In the genomic region with DNA sequence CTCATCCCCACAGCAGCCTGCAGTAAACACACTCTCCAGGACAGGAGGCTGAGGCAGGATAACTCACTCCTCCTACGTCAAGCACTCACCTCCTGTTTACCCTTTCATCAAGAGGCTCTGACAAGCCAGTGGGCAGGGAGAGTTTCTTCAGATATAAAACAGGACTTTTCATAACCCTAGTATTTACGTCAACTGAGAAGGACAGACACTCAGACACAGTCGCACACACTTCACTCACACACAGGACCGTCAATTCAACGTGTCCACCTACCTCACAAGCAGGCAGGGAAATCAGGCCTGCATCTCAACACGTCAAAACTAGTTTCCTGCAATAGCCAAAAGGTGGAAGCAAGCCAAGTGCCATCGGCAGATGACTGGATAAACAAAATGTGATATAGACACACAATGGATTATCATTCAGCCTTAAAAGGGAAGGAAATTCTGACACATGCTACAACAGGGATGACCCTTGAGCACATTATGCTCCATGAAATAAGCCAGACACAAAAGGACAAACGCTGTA, we compare ENCODE assay signal across 8 cellular contexts. TPM values are rescaled to one million over a fixed set of nuclear protein-coding genes. Genes with fewer than 3 reads are reported as not detected.
A peak's percentile ranks its signal among the peaks of the same experiment; 100 is the strongest.
DNase-seq lines count a peak whose midpoint lies in the region; ATAC-seq and TF ChIP-seq lines count a peak whose summit lies in the region.

No MANE protein-coding gene starts in this region.

- H3K79me2 ChIP-seq in H9 (ENCODE audit: insufficient read depth, low read length), result no peaks in the 10 kb centered on the region

- TF ChIP-seq CTCF in lung (IDR thresholded peaks at IDR 0.05; ENCODE audit: control extremely low read depth, extremely low read depth) (no peak), WTC11 (IDR thresholded peaks at IDR 0.05) (no peak), H9 (conservative IDR thresholded peaks at IDR 0.05) (no peak)

- H3K79me1 ChIP-seq in H9 (ENCODE audit: insufficient read depth, low read depth, low read length, poor library complexity, severe bottlenecking), result no peaks in the 10 kb centered on the region

- H3K27ac ChIP-seq in lung (ENCODE audit: low read depth in 1 of 2, low read length in 1 of 2) (peak overlapping the region; percentile 22 to 80), urinary bladder (ENCODE audit: low read depth) (peak overlapping the region; percentile 13), H9 (ENCODE audit: insufficient read length, low read depth, low read length) (no peak overlapping the region)

- H3K23me2 ChIP-seq in H9 (ENCODE audit: insufficient read length, low read depth, low read length, poor library complexity, severe bottlenecking), result no peaks in the 10 kb centered on the region

- no peak overlapping the region for H3K14ac ChIP-seq in H9 (ENCODE audit: insufficient read depth, low read length)

- H3K9me3 Mint-ChIP-seq in activated naive CD4-positive, alpha-beta T cell treated with anti-CD3 and anti-CD28 coated beads, Interleukin-2, amount 50 U/mL, for 24 hours, result no peaks in the 10 kb centered on the region
- H3K9me3 Mint-ChIP-seq in WTC11, result no peaks in the 10 kb centered on the region
- no peaks in the 10 kb centered on the region; a peak in 1 of 5 replicates for H3K9me3 Mint-ChIP-seq in H9

- peak overlapping the region; percentile 99 for H3K27ac Mint-ChIP-seq in activated naive CD4-positive, alpha-beta T cell treated with anti-CD3 and anti-CD28 coated beads, Interleukin-2, amount 50 U/mL, for 24 hours
- no peak overlapping the region for H3K27ac Mint-ChIP-seq in WTC11
- no peak overlapping the region for H3K27ac Mint-ChIP-seq in H9

- CTCF ChIA-PET in WTC11 (lab: Charles Lee), result no interaction called here

- H3K4ac ChIP-seq in H9 (ENCODE audit: low read depth, low read length), result no peak overlapping the region

- H4K8ac ChIP-seq in H9 (replicated peaks; ENCODE audit: insufficient read length, low read depth, low read length), result no peak overlapping the region

- peak overlapping the region; percentile 79 for H3K4me3 Mint-ChIP-seq in activated naive CD4-positive, alpha-beta T cell treated with anti-CD3 and anti-CD28 coated beads, Interleukin-2, amount 50 U/mL, for 24 hours
- H3K4me3 Mint-ChIP-seq in WTC11, result no peak overlapping the region
- H3K4me3 Mint-ChIP-seq in H9, result no peak overlapping the region

- H2BK5ac ChIP-seq in H9 (ENCODE audit: insufficient read length, low read length), result no peak overlapping the region

- H3K4me1 ChIP-seq in lung (ENCODE audit: control insufficient read depth in 2 of 2, insufficient read depth in 2 of 2, low read length in 2 of 2) (peaks cover 15 to 20% of the 10 kb centered on the region in 2 donors), urinary bladder (ENCODE audit: insufficient read depth) (peaks cover 4% of the 10 kb centered on the region), H9 (ENCODE audit: insufficient read depth, low read length) (no peaks in the 10 kb centered on the region; the same call in 1 of the 2 replicates)

- no peak overlapping the region for H2AK5ac ChIP-seq in H9 (ENCODE audit: insufficient read length, low read length)

- no peak overlapping the region for H2BK120ac ChIP-seq in H9 (ENCODE audit: low read depth, low read length, poor library complexity, severe bottlenecking)

- peaks cover 10% of the 10 kb centered on the region for H3K36me3 Mint-ChIP-seq in activated naive CD4-positive, alpha-beta T cell treated with anti-CD3 and anti-CD28 coated beads, Interleukin-2, amount 50 U/mL, for 24 hours
- no peaks in the 10 kb centered on the region for H3K36me3 Mint-ChIP-seq in WTC11
- no peaks in the 10 kb centered on the region for H3K36me3 Mint-ChIP-seq in H9 (ENCODE audit: insufficient read depth in 1 of 3, low read depth in 3 of 3)

- no peak overlapping the region for H3T11ph ChIP-seq in H9 (ENCODE audit: low read length)

- no peak overlapping the region for H3K9ac ChIP-seq in H9 (ENCODE audit: extremely low read depth, insufficient read length, low read length)

- H4K5ac ChIP-seq in H9 (ENCODE audit: insufficient read length, low read depth, low read length), result no peak overlapping the region

- no peak overlapping the region for H3K4me3 ChIP-seq in lung
- H3K4me3 ChIP-seq in urinary bladder (ENCODE audit: low read depth, low read length), result no peak overlapping the region

- no peak overlapping the region for H2AFZ ChIP-seq in H9 (ENCODE audit: low read length)

- ATAC-seq in lung (ENCODE audit: insufficient read depth, low FRiP score) (peak; percentile 27), WTC11 (no peak)

- no peak overlapping the region for H4K91ac ChIP-seq in H9 (ENCODE audit: insufficient read length, low read depth, low read length)

- no peak overlapping the region for H3K23ac ChIP-seq in H9 (ENCODE audit: insufficient read length, low read depth, low read length)

- DNase-seq in stimulated activated CD4-positive, alpha-beta T cell treated with anti-CD3 and anti-CD28 coated beads, Interleukin-15, amount 100 ng/mL, for 24 hours, result peak; percentile 64
- DNase-seq in stimulated activated CD4-positive, alpha-beta T cell treated with anti-CD3 and anti-CD28 coated beads, Interleukin-12 subunit alpha, Interleukin-12 subunit beta, amount 100 ng/mL, for 4 hours, result no peak
- DNase-seq in lung (ENCODE audit: low spot score) (peak; percentile 48), WTC11 (ENCODE audit: low spot score) (no peak), H9 (no peak), activated gamma-delta T cell treated with Interleukin-2 at 50 U/mL for 16 hours (no peak)

- no peaks in the 10 kb centered on the region for H3K27me3 Mint-ChIP-seq in activated naive CD4-positive, alpha-beta T cell treated with anti-CD3 and anti-CD28 coated beads, Interleukin-2, amount 50 U/mL, for 24 hours
- H3K27me3 Mint-ChIP-seq in WTC11 (ENCODE audit: low read depth) (no peaks in the 10 kb centered on the region), H9 (ENCODE audit: low read depth) (peaks cover 5% of the 10 kb centered on the region)

- H2BK15ac ChIP-seq in H9 (ENCODE audit: low read depth, low read length), result no peak overlapping the region

- H3K9me3 ChIP-seq in lung (ENCODE audit: control insufficient read depth in 2 of 2, insufficient read depth in 1 of 2, low read length in 1 of 2) (no peaks in the 10 kb centered on the region), H9 (ENCODE audit: control insufficient read depth, low read depth, low read length) (no peaks in the 10 kb centered on the region)

- no peak overlapping the region for H3K56ac ChIP-seq in H9 (ENCODE audit: insufficient read length, low read depth, low read length)

- no peak overlapping the region for H3K18ac ChIP-seq in H9 (ENCODE audit: insufficient read length, low read depth, low read length)

- 30 to 40% methylated on average over 8 of the region's 8 CpGs for WGBS in lung, 2 donors
- 32% methylated on average over 8 of the region's 8 CpGs for WGBS in urinary bladder
- no CpG with 5 or more reads among the region's 8 CpGs for WGBS in H9 (ENCODE audit: extremely low coverage, insufficient read length, low lambda C conversion rate)

- H3K4me2 ChIP-seq in H9 (ENCODE audit: insufficient read depth, insufficient read length, low read length), result no peak overlapping the region

- POLR2A ChIA-PET in WTC11 (lab: Charles Lee), result no interaction called here

- H3K36me3 ChIP-seq in lung (ENCODE audit: control insufficient read depth in 2 of 2, insufficient read depth in 2 of 2, low read length in 2 of 2), result no peaks in the 10 kb centered on the region
- H3K36me3 ChIP-seq in urinary bladder (ENCODE audit: insufficient read depth), result no peaks in the 10 kb centered on the region

- H3K27me3 ChIP-seq in lung (ENCODE audit: control insufficient read depth, insufficient read depth) (no peaks in the 10 kb centered on the region), H9 (ENCODE audit: insufficient read depth, low read length) (no peaks in the 10 kb centered on the region)

- H2BK20ac ChIP-seq in H9 (ENCODE audit: low read depth, low read length, poor library complexity, severe bottlenecking), result no peak overlapping the region

- H4K20me1 ChIP-seq in H9 (ENCODE audit: control insufficient read depth, insufficient read depth, insufficient read length), result no peaks in the 10 kb centered on the region

- peaks cover 97% of the 10 kb centered on the region for H3K4me1 Mint-ChIP-seq in activated naive CD4-positive, alpha-beta T cell treated with anti-CD3 and anti-CD28 coated beads, Interleukin-2, amount 50 U/mL, for 24 hours
- H3K4me1 Mint-ChIP-seq in WTC11, result peaks cover 41% of the 10 kb centered on the region
- H3K4me1 Mint-ChIP-seq in H9, result peaks cover 34 to 40% of the 10 kb centered on the region in 2 experiments

- H2BK12ac ChIP-seq in H9 (ENCODE audit: insufficient read length, low read depth, low read length), result no peak overlapping the region

TF ChIP-seq in WTC11, 78 proteins besides CTCF, POLR2A, EP300 and RAD21 (continues in another document):
- no peak for TF ChIP-seq NFE2L1 (CRISPR knock-in tag; IDR thresholded peaks at IDR 0.05)
- no peak for TF ChIP-seq TEAD4 (CRISPR knock-in tag; IDR thresholded peaks at IDR 0.05)
- TF ChIP-seq, protein P1, sequence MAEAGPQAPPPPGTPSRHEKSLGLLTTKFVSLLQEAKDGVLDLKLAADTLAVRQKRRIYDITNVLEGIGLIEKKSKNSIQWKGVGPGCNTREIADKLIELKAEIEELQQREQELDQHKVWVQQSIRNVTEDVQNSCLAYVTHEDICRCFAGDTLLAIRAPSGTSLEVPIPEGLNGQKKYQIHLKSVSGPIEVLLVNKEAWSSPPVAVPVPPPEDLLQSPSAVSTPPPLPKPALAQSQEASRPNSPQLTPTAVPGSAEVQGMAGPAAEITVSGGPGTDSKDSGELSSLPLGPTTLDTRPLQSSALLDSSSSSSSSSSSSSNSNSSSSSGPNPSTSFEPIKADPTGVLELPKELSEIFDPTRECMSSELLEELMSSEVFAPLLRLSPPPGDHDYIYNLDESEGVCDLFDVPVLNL (CRISPR knock-in tag; IDR thresholded peaks at IDR 0.05; ENCODE audit: borderline replicate concordance, low read depth), result no peak
- TF ChIP-seq CDX4 (CRISPR knock-in tag; IDR thresholded peaks at IDR 0.05; ENCODE audit: borderline replicate concordance), result no peak
- TF ChIP-seq ZNF317 (CRISPR knock-in tag; IDR thresholded peaks at IDR 0.05; ENCODE audit: borderline replicate concordance, low read depth), result no peak
- TF ChIP-seq, protein P2, sequence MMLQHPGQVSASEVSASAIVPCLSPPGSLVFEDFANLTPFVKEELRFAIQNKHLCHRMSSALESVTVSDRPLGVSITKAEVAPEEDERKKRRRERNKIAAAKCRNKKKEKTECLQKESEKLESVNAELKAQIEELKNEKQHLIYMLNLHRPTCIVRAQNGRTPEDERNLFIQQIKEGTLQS (CRISPR knock-in tag; conservative IDR thresholded peaks at IDR 0.05), result no peak

RNA-seq across cellular contexts. Expression of gene ITPKB, which starts 48.6 kb away (rescaled TPM):
- total RNA-seq in lung (10 to 100 TPM; 42.8 to 46.6 TPM), urinary bladder (21.6 TPM), WTC11 (2021) (13.1 to 15.6 TPM (median 13.5 TPM) in 3 replicates), H9 (2021) (3.8 and 4.0 TPM in 2 replicates)
- polyA plus RNA-seq in lung (10 to 100 TPM in 1 of 2 donors, 1 to 10 TPM in 1; 9.9 to 13.4 TPM), urinary bladder (62.3 TPM)

Comparison
In these comparisons a context has a peak if more than half of its experiments do, and no peak if none do; other contexts are left out.
1. DNase-seq: peak in stimulated activated CD4-positive, alpha-beta T cell treated with anti-CD3 and anti-CD28 coated beads, Interleukin-15, amount 100 ng/mL, for 24 hours (single experiment) and lung (single experiment); none in stimulated activated CD4-positive, alpha-beta T cell treated with anti-CD3 and anti-CD28 coated beads, Interleukin-12 subunit alpha, Interleukin-12 subunit beta, amount 100 ng/mL, for 4 hours (single experiment), WTC11 (single experiment), H9 (single experiment) and activated gamma-delta T cell treated with Interleukin-2 at 50 U/mL for 16 hours (single experiment).